ENCODE assay signal across 15 cellular contexts in genomic region chr1:55885619-55886018, GRCh38.
DNase-seq lines count a peak whose midpoint lies in the region; ATAC-seq and TF ChIP-seq lines count a peak whose summit lies in the region.
"Had no signal": no experiment of that assay in that cellular context is flagged by ENCODE, and none has a peak within 500 bp of the region (broad histone marks: within the 10 kb centered on the region; RNA-seq: fewer than 3 reads in every experiment).

No MANE protein-coding gene starts in this region.

- no peak overlapping the region for H3K4ac ChIP-seq in trophoblast cell (ENCODE audit: low read depth, low read length)

- POLR2A ChIA-PET in PC-9 (lab: Charles Lee; ENCODE audit: unreplicated experiment) = no interaction called here

- no peak for ATAC-seq in GM18907 (IDR thresholded peaks at IDR 0.05; ENCODE audit: unreplicated experiment)
- no peak for ATAC-seq in sciatic nerve
- ATAC-seq: CD8-positive, alpha-beta T cell; HepG2 had no signal

- intact Hi-C loops in PC-9 (cut with micrococcal nuclease; ENCODE audit: unreplicated experiment) = no loop called here
- intact Hi-C loops in sciatic nerve (cut with DNase I) = no loop called here
- intact Hi-C loops in prostate gland (cut with DNase I) = no loop called here

- H2AK5ac ChIP-seq in trophoblast cell (ENCODE audit: low read length) = no peak overlapping the region

- no peak overlapping the region for H3K9ac ChIP-seq in trophoblast cell (ENCODE audit: low read length)
- H3K9ac ChIP-seq: BLaER1 treated with 17β-estradiol and CSF1 and Interleukin-3, amounts not matched to agents 10 nM and 100 nM; KMS-11 had no signal

- H3K4me3 ChIP-seq in GM06990 (replicated peaks; ENCODE audit: low read depth, low read length) (no peak overlapping the region), PC-9 (no peak overlapping the region), hepatocyte (no peak overlapping the region), trophoblast cell (ENCODE audit: low read depth, low read length) (no peak overlapping the region), prostate gland (no peak overlapping the region)
- H3K4me3 ChIP-seq: BLaER1 treated with 17β-estradiol and CSF1 and Interleukin-3, amounts not matched to agents 10 nM and 100 nM; HAP-1 had no signal

- TF ChIP-seq CTCF in GM06990 (IDR thresholded peaks at IDR 0.05; ENCODE audit: insufficient read depth, low read length, poor library complexity, severe bottlenecking) (no peak), PC-9 (conservative IDR thresholded peaks at IDR 0.05) (no peak), hepatocyte (IDR thresholded peaks at IDR 0.05; ENCODE audit: poor library complexity) (no peak), prostate gland (IDR thresholded peaks at IDR 0.05) (no peak)

- peak overlapping the region; percentile 98 for H2BK12ac ChIP-seq in trophoblast cell (ENCODE audit: low read length)

- H2AFZ ChIP-seq in PC-9 (peak overlapping the region; percentile 62; the same call in 1 of the 2 replicates), hepatocyte (no peak overlapping the region), trophoblast cell (ENCODE audit: insufficient read depth, low read length, poor library complexity) (peak overlapping the region; percentile 54)

- DNase-seq in GM06990 (ENCODE audit: extremely low read depth, insufficient read length) = peak; percentile 3
- no peak for DNase-seq in PC-9
- DNase-seq in hepatocyte (ENCODE audit: low spot score) = no peak
- peak in 1 of 2 donors; percentile 43 for DNase-seq in trophoblast cell
- DNase-seq in sciatic nerve (ENCODE audit: low spot score) = no peak
- DNase-seq in prostate gland (ENCODE audit: low spot score) = no peak
- DNase-seq: Calu3; CD8-positive, alpha-beta T cell; DMS 273 treated with DMSO at 0.1 percent for 48 hours; DMS79 had no signal

- H3K27me3 ChIP-seq in GM06990 (replicated peaks; ENCODE audit: control insufficient read depth, insufficient read depth, low read length) (no peaks in the 10 kb centered on the region), PC-9 (ENCODE audit: insufficient read depth, low read depth) (no peaks in the 10 kb centered on the region), hepatocyte (no peaks in the 10 kb centered on the region), trophoblast cell (ENCODE audit: insufficient read depth, low read length) (no peaks in the 10 kb centered on the region), prostate gland (replicated peaks; ENCODE audit: insufficient read depth) (no peaks in the 10 kb centered on the region)
- H3K27me3 ChIP-seq: BLaER1 treated with 17β-estradiol and CSF1 and Interleukin-3, amounts not matched to agents 10 nM and 100 nM had no signal

- H3K79me2 ChIP-seq in PC-9 (ENCODE audit: low read depth) (no peaks in the 10 kb centered on the region), hepatocyte (no peaks in the 10 kb centered on the region), trophoblast cell (ENCODE audit: control insufficient read depth, insufficient read depth, low read length, poor library complexity) (no peaks in the 10 kb centered on the region)

- H3K9me2 ChIP-seq in PC-9 (ENCODE audit: insufficient read depth) = no peaks in the 10 kb centered on the region
- no peaks in the 10 kb centered on the region for H3K9me2 ChIP-seq in hepatocyte (replicated peaks; ENCODE audit: insufficient read depth)

- no peak overlapping the region for H3K27ac ChIP-seq in PC-9
- H3K27ac ChIP-seq in hepatocyte = peak overlapping the region; percentile 60
- H3K27ac ChIP-seq in trophoblast cell (ENCODE audit: low read depth, low read length) = no peak overlapping the region
- no peak overlapping the region for H3K27ac ChIP-seq in prostate gland
- H3K27ac ChIP-seq: BLaER1 treated with 17β-estradiol and CSF1 and Interleukin-3, amounts not matched to agents 10 nM and 100 nM; KMS-11 had no signal

- WGBS in hepatocyte (ENCODE audit: low lambda C conversion rate, missing lambda C conversion rate) = 85% methylated on average over 2 of the region's 2 CpGs
- WGBS in trophoblast cell (ENCODE audit: extremely low coverage, insufficient coverage, insufficient read length) = no CpG with 5 or more reads among the region's 2 CpGs
- WGBS in prostate gland = 93% methylated on average over 2 of the region's 2 CpGs

- H3K4me1 ChIP-seq in PC-9 (replicated peaks; ENCODE audit: insufficient read depth) = no peaks in the 10 kb centered on the region; the same call in 1 of the 2 replicates
- peaks cover 11% of the 10 kb centered on the region for H3K4me1 ChIP-seq in hepatocyte (ENCODE audit: insufficient read depth)
- peaks cover 5 to 8% of the 10 kb centered on the region in 2 experiments for H3K4me1 ChIP-seq in trophoblast cell (ENCODE audit: control insufficient read depth in 1 of 2, insufficient read depth in 2 of 2, low read length in 2 of 2)
- H3K4me1 ChIP-seq in prostate gland (replicated peaks) = no peaks in the 10 kb centered on the region
- H3K4me1 ChIP-seq: BLaER1 treated with 17β-estradiol and CSF1 and Interleukin-3, amounts not matched to agents 10 nM and 100 nM; HAP-1 had no signal

- no peak overlapping the region for H4K12ac ChIP-seq in trophoblast cell (ENCODE audit: low read depth, low read length)

- H2BK120ac ChIP-seq in trophoblast cell (ENCODE audit: insufficient read depth, low read length, poor library complexity) = peak overlapping the region; percentile 74

- no TSS peak for BruUV-seq in PC-9 (replicated peaks; lab: Mats Ljungman, UMichigan)

- peak overlapping the region; percentile 84 for H4K8ac ChIP-seq in trophoblast cell (ENCODE audit: low read depth, low read length)

- H3K9me3 ChIP-seq in PC-9 (ENCODE audit: insufficient read depth, low read depth) (no peaks in the 10 kb centered on the region; the same call in 1 of the 2 replicates), hepatocyte (ENCODE audit: low read depth) (no peaks in the 10 kb centered on the region), trophoblast cell (ENCODE audit: insufficient read depth, low read depth, low read length) (no peaks in the 10 kb centered on the region), prostate gland (no peaks in the 10 kb centered on the region)
- H3K9me3 ChIP-seq: BLaER1 treated with 17β-estradiol and CSF1 and Interleukin-3, amounts not matched to agents 10 nM and 100 nM; HAP-1 had no signal

- no peak overlapping the region for H3K23ac ChIP-seq in trophoblast cell (ENCODE audit: low read length)

- no peak overlapping the region for H3K18ac ChIP-seq in trophoblast cell (ENCODE audit: low read length)

- peak overlapping the region; percentile 9 for H2BK5ac ChIP-seq in trophoblast cell (ENCODE audit: low read depth, low read length, poor library complexity)

- H3K14ac ChIP-seq in trophoblast cell (ENCODE audit: low read length) = peak overlapping the region; percentile 35

- peaks cover 12% of the 10 kb centered on the region for H3K79me1 ChIP-seq in trophoblast cell (ENCODE audit: low read length)

- H4K91ac ChIP-seq in trophoblast cell (ENCODE audit: low read depth, low read length) = peak overlapping the region; percentile 66

- TF ChIP-seq POLR2A in prostate gland (IDR thresholded peaks at IDR 0.05) = no peak

- H3K4me2 ChIP-seq in PC-9 (no peak overlapping the region), hepatocyte (no peak overlapping the region), trophoblast cell (ENCODE audit: low read length) (no peak overlapping the region)
- H3K4me2 ChIP-seq: BLaER1 treated with 17β-estradiol and CSF1 and Interleukin-3, amounts not matched to agents 10 nM and 100 nM; KMS-11 had no signal

- H4K20me1 ChIP-seq in PC-9 (ENCODE audit: insufficient read depth) (no peaks in the 10 kb centered on the region), hepatocyte (ENCODE audit: insufficient read depth, poor library complexity, severe bottlenecking) (no peaks in the 10 kb centered on the region)
- H4K20me1 ChIP-seq: BLaER1 treated with 17β-estradiol and CSF1 and Interleukin-3, amounts not matched to agents 10 nM and 100 nM had no signal

- H3K36me3 ChIP-seq in GM06990 (ENCODE audit: control insufficient read depth, insufficient read depth, low read length) (no peaks in the 10 kb centered on the region), PC-9 (ENCODE audit: low read depth) (no peaks in the 10 kb centered on the region), hepatocyte (replicated peaks; ENCODE audit: insufficient read depth, low read depth) (no peaks in the 10 kb centered on the region), trophoblast cell (ENCODE audit: control insufficient read depth in 1 of 2, insufficient read depth in 2 of 2, low read length in 2 of 2) (no peaks in the 10 kb centered on the region), prostate gland (no peaks in the 10 kb centered on the region)
- H3K36me3 ChIP-seq: BLaER1 treated with 17β-estradiol and CSF1 and Interleukin-3, amounts not matched to agents 10 nM and 100 nM; HAP-1 had no signal

- H3F3A ChIP-seq in PC-9 (ENCODE audit: insufficient read depth, low read depth) = no peaks in the 10 kb centered on the region

- CTCF ChIA-PET in PC-9 (lab: Charles Lee) = no interaction called here
